1 cellular context compared by ENCODE assay signal in the genomic region with DNA sequence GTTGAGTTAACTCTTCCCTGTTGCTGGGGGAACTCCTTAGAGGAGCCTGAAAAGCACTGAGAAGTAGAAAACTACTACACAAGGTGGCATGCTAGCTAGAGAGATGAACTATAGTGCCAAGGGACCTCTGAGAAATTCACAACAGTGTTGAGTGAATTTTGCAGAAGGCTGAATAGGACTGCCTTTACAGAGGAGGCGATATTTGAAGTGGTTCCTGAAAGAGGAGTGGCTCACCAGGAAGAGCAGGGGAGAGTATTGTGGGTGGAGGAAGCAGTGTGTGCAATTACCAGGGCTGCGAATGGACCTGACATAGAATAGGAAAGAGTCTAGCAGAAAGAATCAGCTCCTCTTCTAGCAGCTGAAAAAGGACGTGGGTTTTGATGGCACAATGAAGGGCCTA.
TF ChIP-seq lines count a peak whose summit lies in the region.

No MANE protein-coding gene starts in this region.

TF ChIP-seq in GM23338, 12 proteins besides CTCF, POLR2A, EP300 and RAD21 (continued from another document):
- TF ChIP-seq, protein P1, sequence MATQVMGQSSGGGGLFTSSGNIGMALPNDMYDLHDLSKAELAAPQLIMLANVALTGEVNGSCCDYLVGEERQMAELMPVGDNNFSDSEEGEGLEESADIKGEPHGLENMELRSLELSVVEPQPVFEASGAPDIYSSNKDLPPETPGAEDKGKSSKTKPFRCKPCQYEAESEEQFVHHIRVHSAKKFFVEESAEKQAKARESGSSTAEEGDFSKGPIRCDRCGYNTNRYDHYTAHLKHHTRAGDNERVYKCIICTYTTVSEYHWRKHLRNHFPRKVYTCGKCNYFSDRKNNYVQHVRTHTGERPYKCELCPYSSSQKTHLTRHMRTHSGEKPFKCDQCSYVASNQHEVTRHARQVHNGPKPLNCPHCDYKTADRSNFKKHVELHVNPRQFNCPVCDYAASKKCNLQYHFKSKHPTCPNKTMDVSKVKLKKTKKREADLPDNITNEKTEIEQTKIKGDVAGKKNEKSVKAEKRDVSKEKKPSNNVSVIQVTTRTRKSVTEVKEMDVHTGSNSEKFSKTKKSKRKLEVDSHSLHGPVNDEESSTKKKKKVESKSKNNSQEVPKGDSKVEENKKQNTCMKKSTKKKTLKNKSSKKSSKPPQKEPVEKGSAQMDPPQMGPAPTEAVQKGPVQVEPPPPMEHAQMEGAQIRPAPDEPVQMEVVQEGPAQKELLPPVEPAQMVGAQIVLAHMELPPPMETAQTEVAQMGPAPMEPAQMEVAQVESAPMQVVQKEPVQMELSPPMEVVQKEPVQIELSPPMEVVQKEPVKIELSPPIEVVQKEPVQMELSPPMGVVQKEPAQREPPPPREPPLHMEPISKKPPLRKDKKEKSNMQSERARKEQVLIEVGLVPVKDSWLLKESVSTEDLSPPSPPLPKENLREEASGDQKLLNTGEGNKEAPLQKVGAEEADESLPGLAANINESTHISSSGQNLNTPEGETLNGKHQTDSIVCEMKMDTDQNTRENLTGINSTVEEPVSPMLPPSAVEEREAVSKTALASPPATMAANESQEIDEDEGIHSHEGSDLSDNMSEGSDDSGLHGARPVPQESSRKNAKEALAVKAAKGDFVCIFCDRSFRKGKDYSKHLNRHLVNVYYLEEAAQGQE (IDR thresholded peaks at IDR 0.05; ENCODE audit: unreplicated experiment), result no peak
- no peak for TF ChIP-seq ZNF114 (CRISPR knock-in tag; IDR thresholded peaks at IDR 0.05)
- no peak for TF ChIP-seq POLR2AphosphoS5 (IDR thresholded peaks at IDR 0.05; ENCODE audit: low read depth)
- TF ChIP-seq, protein P2, sequence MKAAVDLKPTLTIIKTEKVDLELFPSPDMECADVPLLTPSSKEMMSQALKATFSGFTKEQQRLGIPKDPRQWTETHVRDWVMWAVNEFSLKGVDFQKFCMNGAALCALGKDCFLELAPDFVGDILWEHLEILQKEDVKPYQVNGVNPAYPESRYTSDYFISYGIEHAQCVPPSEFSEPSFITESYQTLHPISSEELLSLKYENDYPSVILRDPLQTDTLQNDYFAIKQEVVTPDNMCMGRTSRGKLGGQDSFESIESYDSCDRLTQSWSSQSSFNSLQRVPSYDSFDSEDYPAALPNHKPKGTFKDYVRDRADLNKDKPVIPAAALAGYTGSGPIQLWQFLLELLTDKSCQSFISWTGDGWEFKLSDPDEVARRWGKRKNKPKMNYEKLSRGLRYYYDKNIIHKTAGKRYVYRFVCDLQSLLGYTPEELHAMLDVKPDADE (IDR thresholded peaks at IDR 0.05), result no peak
- no peak for TF ChIP-seq JUNB (IDR thresholded peaks at IDR 0.05; ENCODE audit: unreplicated experiment)
- TF ChIP-seq NANOG (IDR thresholded peaks at IDR 0.05; ENCODE audit: borderline replicate concordance), result no peak
TF ChIP-seq in GM23338: peak in this region for 0.
